In the genomic region with DNA sequence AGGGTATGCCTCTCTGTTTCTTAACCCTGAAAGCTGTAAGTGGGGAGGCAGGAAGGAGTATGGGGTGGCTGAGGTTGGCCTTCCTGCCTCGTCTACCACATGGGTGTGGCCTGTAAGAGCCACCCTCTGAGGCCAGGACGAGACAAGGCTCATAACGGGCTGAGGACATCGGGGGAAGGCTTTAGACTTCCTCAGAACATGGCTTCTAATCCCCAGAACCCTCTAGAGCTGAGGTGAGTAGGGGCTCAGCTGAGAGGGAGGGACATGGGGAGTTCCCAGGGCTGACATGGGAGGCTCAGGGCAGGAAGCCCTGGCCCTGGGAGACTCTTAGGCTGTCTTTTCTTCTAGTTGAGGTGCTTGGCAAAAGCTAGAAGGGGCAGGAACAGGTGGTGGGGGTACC, we compare ENCODE assay signal across 13 cellular contexts. TPM values are rescaled to one million over a fixed set of nuclear protein-coding genes. Genes with fewer than 3 reads are reported as not detected.
DNase-seq lines count a peak whose midpoint lies in the region; ATAC-seq and TF ChIP-seq lines count a peak whose summit lies in the region.
"Had no signal": no experiment of that assay in that cellular context is flagged by ENCODE, and none has a peak within 500 bp of the region (broad histone marks: within the 10 kb centered on the region; RNA-seq: fewer than 3 reads in every experiment).

No MANE protein-coding gene starts in this region.

- no peak for ATAC-seq in psoas muscle

- TF ChIP-seq CTCF in psoas muscle (IDR thresholded peaks at IDR 0.05) (no peak), GM13976 (IDR thresholded peaks at IDR 0.05; ENCODE audit: borderline replicate concordance, control extremely low read depth, extremely low read depth, insufficient read depth, missing control alignments) (no peak)

- peaks cover 0 to 9% of the 10 kb centered on the region in 2 donors for H3K36me3 ChIP-seq in psoas muscle (ENCODE audit: insufficient read depth in 1 of 2, low read depth in 1 of 2)

- H3K4me3 ChIP-seq in psoas muscle, result no peak overlapping the region

- no peaks in the 10 kb centered on the region for H3K4me1 ChIP-seq in psoas muscle

- peaks cover 6% of the 10 kb centered on the region for H3K27me3 Mint-ChIP-seq in dendritic cell treated with granulocyte-macrophage colony-stimulating factor and Interleukin-4, amounts not matched to agents 40 ng/mL and 50 ng/mL, for 4 days

- peak; percentile 9 for DNase-seq in stimulated activated CD4-positive, alpha-beta T cell treated with anti-CD3 and anti-CD28 coated beads, Interleukin-15, amount 100 ng/mL, for 24 hours
- DNase-seq in stimulated activated CD4-positive, alpha-beta T cell treated with anti-CD3 and anti-CD28 coated beads, Interleukin-2, amount 100 ng/mL, for 24 hours, result no peak
- peak; percentile 6 for DNase-seq in T-helper 9 cell
- DNase-seq in psoas muscle, result no peak
- no peak for DNase-seq in amygdala (lab: John Stamatoyannopoulos, UW)
- DNase-seq in GM13976 (ENCODE audit: low spot score), result no peak
- DNase-seq in NCI-H226, result no peak
- DNase-seq: AML-193; NCI-H1092 treated with DMSO at 0.1 percent for 48 hours; stimulated activated CD4-positive, alpha-beta T cell treated with anti-CD3 and anti-CD28 coated beads, Interleukin-4, amount 100 ng/mL, for 1 hour had no signal

- intact Hi-C loops in dendritic cell treated with granulocyte-macrophage colony-stimulating factor and Interleukin-4, amounts not matched to agents 40 ng/mL and 50 ng/mL, for 4 days (cut with micrococcal nuclease), result no loop called here
- intact Hi-C loops in psoas muscle (cut with DNase I), result no loop called here

- H3K27ac Mint-ChIP-seq in dendritic cell treated with granulocyte-macrophage colony-stimulating factor and Interleukin-4, amounts not matched to agents 40 ng/mL and 50 ng/mL, for 4 days, result peak overlapping the region; percentile 78

- H3K36me3 Mint-ChIP-seq in dendritic cell treated with granulocyte-macrophage colony-stimulating factor and Interleukin-4, amounts not matched to agents 40 ng/mL and 50 ng/mL, for 4 days (ENCODE audit: low read depth), result peaks cover 53% of the 10 kb centered on the region

- no peaks in the 10 kb centered on the region for H3K27me3 ChIP-seq in psoas muscle (ENCODE audit: insufficient read depth in 3 of 3, low read length in 2 of 3)

- no peak overlapping the region for H3K27ac ChIP-seq in psoas muscle

- no peaks in the 10 kb centered on the region for H3K9me3 ChIP-seq in psoas muscle

- 61 to 81% (median 78%) methylated on average over 4 of the region's 4 CpGs for WGBS in psoas muscle, 3 donors

- peaks cover 54% of the 10 kb centered on the region for H3K4me1 Mint-ChIP-seq in dendritic cell treated with granulocyte-macrophage colony-stimulating factor and Interleukin-4, amounts not matched to agents 40 ng/mL and 50 ng/mL, for 4 days (ENCODE audit: low read depth)

- H3K4me3 Mint-ChIP-seq in dendritic cell treated with granulocyte-macrophage colony-stimulating factor and Interleukin-4, amounts not matched to agents 40 ng/mL and 50 ng/mL, for 4 days, result no peak overlapping the region

- in situ Hi-C loops in GM13976 (cut with MboI; ENCODE audit: low sequenced_read_pairs, unreplicated experiment), result no loop called here

- H3K9me3 Mint-ChIP-seq in dendritic cell treated with granulocyte-macrophage colony-stimulating factor and Interleukin-4, amounts not matched to agents 40 ng/mL and 50 ng/mL, for 4 days, result no peaks in the 10 kb centered on the region

RNA-seq across cellular contexts. Expression of gene EMX1, which starts 36.7 kb away (rescaled TPM):
- not detected for total RNA-seq in psoas muscle
- under 1 TPM in 1 of 3 donors, not detected in 2; 0.01 TPM for polyA plus RNA-seq in psoas muscle
- total RNA-seq: endothelial cell of umbilical vein; T-helper 1 cell treated with Interleukin-12 subunit alpha and Interleukin-12 subunit beta and Interleukin-4 antibody, amounts not matched to agents 30 ng/mL and 1 ng/mL, for 36 hours had no signal
- polyA plus RNA-seq: endothelial cell of umbilical vein had no signal

Comparison
In these comparisons a context has a peak if more than half of its experiments do, and no peak if none do; other contexts are left out.
1. DNase-seq: peak in stimulated activated CD4-positive, alpha-beta T cell treated with anti-CD3 and anti-CD28 coated beads, Interleukin-15, amount 100 ng/mL, for 24 hours (single experiment) and T-helper 9 cell (single experiment); none in stimulated activated CD4-positive, alpha-beta T cell treated with anti-CD3 and anti-CD28 coated beads, Interleukin-2, amount 100 ng/mL, for 24 hours (0 of 2), psoas muscle (0 of 2), amygdala (0 of 56), GM13976 (single experiment) and NCI-H226 (single experiment).